In genomic region chr5:123089572-123089970, GRCh38 we compare ENCODE assay signal across 8 cellular contexts. TPM values are rescaled to one million over a fixed set of nuclear protein-coding genes. Genes with fewer than 3 reads are reported as not detected.
A peak's percentile ranks its signal among the peaks of the same experiment; 100 is the strongest.
DNase-seq lines count a peak whose midpoint lies in the region; ATAC-seq and TF ChIP-seq lines count a peak whose summit lies in the region.

No MANE protein-coding gene starts in this region.

- TF ChIP-seq POLR2A in sigmoid colon (IDR thresholded peaks at IDR 0.05) = no peak

- H3K27me3 Mint-ChIP-seq in CD4-positive, alpha-beta memory T cell = peaks cover 58 to 60% of the 10 kb centered on the region in 2 donors

- ATAC-seq in left cardiac atrium (peak; percentile 74 to 79), HG02763 (IDR thresholded peaks at IDR 0.05; ENCODE audit: unreplicated experiment) (no peak)

- intact Hi-C loops in left cardiac atrium (cut with DNase I) = no loop called here
- intact Hi-C loops in sigmoid colon (cut with DNase I) = loop anchor here (5.0 to 10.0 kb wide), 3 partner anchors 192 to 315 kb away; partner anchors contain the start of gene SNX2
- intact Hi-C loops in CD4-positive, alpha-beta memory T cell (cut with micrococcal nuclease) = no loop called here

- H3K4me3 ChIP-seq in GM06990 (replicated peaks; ENCODE audit: low read depth, low read length) (peak overlapping the region; percentile 37), SK-N-MC (peak overlapping the region; percentile 67), sigmoid colon (peak overlapping the region; percentile 70 to 85 (median 78))
- no peak overlapping the region for H3K4me3 ChIP-seq in CD4-positive, alpha-beta memory T cell (ENCODE audit: low read length in 2 of 2)

- H3K4me1 Mint-ChIP-seq in CD4-positive, alpha-beta memory T cell = peaks cover 21 to 49% (median 35%) of the 10 kb centered on the region in 4 donors

- no peak for TF ChIP-seq EP300 in sigmoid colon (IDR thresholded peaks at IDR 0.05)

- H3K27me3 ChIP-seq in GM06990 (replicated peaks; ENCODE audit: control insufficient read depth, insufficient read depth, low read length) (peaks cover 11% of the 10 kb centered on the region), sigmoid colon (peaks cover 0 to 52% (median 0%) of the 10 kb centered on the region in 3 donors)
- H3K27me3 ChIP-seq in CD4-positive, alpha-beta memory T cell (ENCODE audit: insufficient read depth, low read length) = peaks cover 38% of the 10 kb centered on the region

- H3K9ac ChIP-seq in SK-N-MC (ENCODE audit: insufficient read length) = no peak overlapping the region

- H3K36me3 ChIP-seq in GM06990 (ENCODE audit: control insufficient read depth, insufficient read depth, low read length) (no peaks in the 10 kb centered on the region), SK-N-MC (ENCODE audit: insufficient read depth, low read length) (no peaks in the 10 kb centered on the region), sigmoid colon (no peaks in the 10 kb centered on the region)
- H3K36me3 ChIP-seq in CD4-positive, alpha-beta memory T cell (ENCODE audit: insufficient read depth, low read length) = no peaks in the 10 kb centered on the region

- DNase-seq in GM06990 (ENCODE audit: extremely low read depth, insufficient read length) (no peak), SK-N-MC (ENCODE audit: low read depth, low spot score) (no peak), left cardiac atrium (peak; percentile 29), sigmoid colon (peak; percentile 79), NCI-H526 treated with DMSO at 0.1 percent for 48 hours (lab: John Stamatoyannopoulos, UW) (no peak), HT-29 (ENCODE audit: low spot score) (no peak)
- DNase-seq in CD4-positive, alpha-beta memory T cell = no peak

- POLR2A ChIA-PET in CD4-positive, alpha-beta memory T cell (lab: Charles Lee; ENCODE audit: partially characterized antibody) = no interaction called here

- H3K4me3 Mint-ChIP-seq in CD4-positive, alpha-beta memory T cell = no peak overlapping the region

- CTCF ChIA-PET in CD4-positive, alpha-beta memory T cell (lab: Charles Lee; ENCODE audit: partially characterized antibody) = no interaction called here

- no peak overlapping the region for H3K27ac Mint-ChIP-seq in CD4-positive, alpha-beta memory T cell

- TF ChIP-seq CTCF in GM06990 (IDR thresholded peaks at IDR 0.05; ENCODE audit: insufficient read depth, low read length, poor library complexity, severe bottlenecking) = no peak
- no peak for TF ChIP-seq CTCF in sigmoid colon (IDR thresholded peaks at IDR 0.05)

- H3K27ac ChIP-seq in SK-N-MC (no peak overlapping the region), sigmoid colon (peak overlapping the region in 3 of 4 donors; percentile 83 to 88 (median 83))
- H3K27ac ChIP-seq in CD4-positive, alpha-beta memory T cell (ENCODE audit: low read depth, low read length) = no peak overlapping the region

- 0 to 1% methylated on average over 41 of the region's 41 CpGs for WGBS in sigmoid colon, 2 donors

- no peaks in the 10 kb centered on the region for H3K36me3 Mint-ChIP-seq in CD4-positive, alpha-beta memory T cell

- H3K9me3 Mint-ChIP-seq in CD4-positive, alpha-beta memory T cell = peaks cover 0 to 3% (median 0%) of the 10 kb centered on the region in 8 donors

- H3K9me3 ChIP-seq in SK-N-MC (ENCODE audit: low read depth, low read length) (no peaks in the 10 kb centered on the region), sigmoid colon (no peaks in the 10 kb centered on the region)
- H3K9me3 ChIP-seq in CD4-positive, alpha-beta memory T cell (ENCODE audit: control insufficient read depth in 1 of 2, low read length in 2 of 2) = no peaks in the 10 kb centered on the region

- peaks cover 0 to 20% (median 12%) of the 10 kb centered on the region in 4 donors for H3K4me1 ChIP-seq in sigmoid colon
- H3K4me1 ChIP-seq in CD4-positive, alpha-beta memory T cell (ENCODE audit: insufficient read depth, low read length) = peaks cover 7% of the 10 kb centered on the region

RNA-seq across cellular contexts. Expression of gene PRDM6, which starts 0.5 kb away (rescaled TPM):
- total RNA-seq in left cardiac atrium (1 to 10 TPM in 1 of 2 donors, under 1 TPM in 1; 0.97 to 1.9 TPM), sigmoid colon (10 to 100 TPM; 11.9 to 22.2 (median 18.7) TPM)
- polyA plus RNA-seq in sigmoid colon = 1 to 10 TPM in 1 of 3 donors, under 1 TPM in 1, not detected in 1; 0.60 to 1.1 TPM
- not detected for total RNA-seq in CD4-positive, alpha-beta memory T cell
- not detected for polyA plus RNA-seq in CD4-positive, alpha-beta memory T cell
- total RNA-seq in HT-29 (2014; rRNA removed; shearing (Covaris generic)) = not detected in 2 replicates

RNA-seq across cellular contexts. Expression of gene PPIC, which starts 53.0 kb away (rescaled TPM):
- 10 to 100 TPM; 50.6 to 53.4 TPM for total RNA-seq in left cardiac atrium
- 10 to 100 TPM; 26.5 to 79.2 (median 58.4) TPM for total RNA-seq in sigmoid colon
- polyA plus RNA-seq in sigmoid colon = 10 to 100 TPM; 21.6 to 42.7 (median 27.0) TPM
- not detected for total RNA-seq in CD4-positive, alpha-beta memory T cell
- polyA plus RNA-seq in CD4-positive, alpha-beta memory T cell = not detected
- 23.3 and 26.3 TPM in 2 replicates for total RNA-seq in HT-29 (2014; rRNA removed; shearing (Covaris generic))

Comparison
In these comparisons a context has a peak if more than half of its experiments do, and no peak if none do; other contexts are left out.
1. DNase-seq: peak in left cardiac atrium (single experiment) and sigmoid colon (single experiment); none in GM06990 (single experiment), SK-N-MC (single experiment), CD4-positive, alpha-beta memory T cell (0 of 5), NCI-H526 treated with DMSO at 0.1 percent for 48 hours (single experiment) and HT-29 (single experiment).
2. H3K4me3 ChIP-seq: peak in GM06990 (single experiment), SK-N-MC (single experiment) and sigmoid colon (4 of 4); none in CD4-positive, alpha-beta memory T cell (0 of 2).
3. H3K27ac ChIP-seq: peak in sigmoid colon (3 of 4); none in SK-N-MC (single experiment) and CD4-positive, alpha-beta memory T cell (single experiment).
4. RNA of gene PRDM6, which starts 0.5 kb away (total RNA-seq): 11.9 to 22.2 TPM in sigmoid colon; 0.97 to 1.9 TPM in left cardiac atrium, not detected in CD4-positive, alpha-beta memory T cell and not detected in HT-29; every median in the first group is over 4 times any median in the second.
5. RNA of gene PPIC, which starts 53.0 kb away (total RNA-seq): 26.5 to 79.2 TPM in sigmoid colon, 50.6 to 53.4 TPM in left cardiac atrium and 23.3 to 26.3 TPM in HT-29; not detected in CD4-positive, alpha-beta memory T cell; every median in the first group is over 10 times any median in the second.